ENCODE assay signal across 17 cellular contexts in the genomic region with DNA sequence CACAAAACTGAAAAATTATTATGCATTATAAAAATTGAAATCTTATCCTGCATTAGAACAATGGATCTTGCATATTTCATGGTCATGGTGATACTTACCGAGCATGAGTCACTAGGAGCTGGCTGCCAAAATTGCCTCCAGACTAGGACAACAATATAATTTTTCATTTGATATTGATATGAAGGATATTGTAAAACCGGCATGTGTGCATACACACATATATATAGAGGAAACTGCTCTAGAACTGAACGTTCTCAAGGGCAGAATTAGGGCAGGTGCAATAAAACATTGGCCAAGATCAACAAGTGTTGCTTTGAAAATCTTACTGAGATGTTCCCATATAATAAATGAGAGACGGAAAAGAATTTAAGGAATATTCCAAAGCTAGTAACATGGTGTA.
A peak's percentile ranks its signal among the peaks of the same experiment; 100 is the strongest.
DNase-seq lines count a peak whose midpoint lies in the region; ATAC-seq and TF ChIP-seq lines count a peak whose summit lies in the region.
"Had no signal": no experiment of that assay in that cellular context is flagged by ENCODE, and none has a peak within 500 bp of the region (broad histone marks: within the 10 kb centered on the region; RNA-seq: fewer than 3 reads in every experiment).

No MANE protein-coding gene starts in this region.

- no peak overlapping the region for H3K27ac Mint-ChIP-seq in T-helper 2 cell treated with Interferon-gamma antibody and Interleukin-4, amounts not matched to agents 5 μg/mL and 100 μg/mL, for 36 hours
- H3K27ac Mint-ChIP-seq: CD4-positive, CD25-positive, alpha-beta regulatory T cell had no signal

- DNase-seq in LNCaP clone FGC (ENCODE audit: low read depth) (peak; percentile 85), brain microvascular endothelial cell (peak; percentile 24), left colon (peak; percentile 25 to 34), transverse colon (peak; percentile 60), right lobe of liver (no peak)
- no peak for DNase-seq in T-helper 2 cell treated with Interferon-gamma antibody and Interleukin-4, amounts not matched to agents 5 μg/mL and 100 μg/mL, for 36 hours (ENCODE audit: low spot score)
- DNase-seq: CD4-positive, CD25-positive, alpha-beta regulatory T cell; DMS79; Karpas-422; NCI-H1092 treated with DMSO at 0.1 percent for 48 hours; NCI-H146; NCI-H2029 treated with DMSO at 0.1 percent for 48 hours; NCI-H2171; NCI-H345; NCI-H524; Right ventricle myocardium superior had no signal

- H3K27ac ChIP-seq in brain microvascular endothelial cell: no peak overlapping the region
- H3K27ac ChIP-seq in transverse colon: peak overlapping the region in 3 of 4 donors; percentile 26 to 67 (median 57)
- no peak overlapping the region for H3K27ac ChIP-seq in right lobe of liver

- TF ChIP-seq CTCF in LNCaP clone FGC (IDR thresholded peaks at IDR 0.05; ENCODE audit: control insufficient read depth, extremely low read depth, insufficient read depth): no peak
- no peak for TF ChIP-seq CTCF in brain microvascular endothelial cell (IDR thresholded peaks at IDR 0.05; ENCODE audit: low read depth, low read length, missing control alignments)
- no peak for TF ChIP-seq CTCF in transverse colon (IDR thresholded peaks at IDR 0.05)
- TF ChIP-seq CTCF in right lobe of liver (IDR thresholded peaks at IDR 0.05): no peak

- intact Hi-C loops in left colon (cut with DNase I, micrococcal nuclease): no loop called here
- intact Hi-C loops in transverse colon (cut with DNase I; ENCODE audit: low total_unique reads): no loop called here
- intact Hi-C loops in right lobe of liver (cut with DNase I): no loop called here

- peaks cover 13% of the 10 kb centered on the region for H3K9me3 Mint-ChIP-seq in T-helper 2 cell treated with Interferon-gamma antibody and Interleukin-4, amounts not matched to agents 5 μg/mL and 100 μg/mL, for 36 hours

- no peaks in the 10 kb centered on the region for H3K27me3 ChIP-seq in brain microvascular endothelial cell (replicated peaks)
- no peaks in the 10 kb centered on the region for H3K27me3 ChIP-seq in transverse colon
- no peaks in the 10 kb centered on the region for H3K27me3 ChIP-seq in right lobe of liver

- H3K36me3 ChIP-seq in brain microvascular endothelial cell (replicated peaks) (no peaks in the 10 kb centered on the region), transverse colon (no peaks in the 10 kb centered on the region), right lobe of liver (no peaks in the 10 kb centered on the region)

- H3K36me3 Mint-ChIP-seq in T-helper 2 cell treated with Interferon-gamma antibody and Interleukin-4, amounts not matched to agents 5 μg/mL and 100 μg/mL, for 36 hours (ENCODE audit: low read depth): no peaks in the 10 kb centered on the region
- H3K36me3 Mint-ChIP-seq: CD4-positive, CD25-positive, alpha-beta regulatory T cell had no signal

- H3K4me1 Mint-ChIP-seq in T-helper 2 cell treated with Interferon-gamma antibody and Interleukin-4, amounts not matched to agents 5 μg/mL and 100 μg/mL, for 36 hours (ENCODE audit: low read depth): no peaks in the 10 kb centered on the region
- H3K4me1 Mint-ChIP-seq: CD4-positive, CD25-positive, alpha-beta regulatory T cell had no signal

- 46 to 52% methylated on average over 4 of the region's 4 CpGs for WGBS in transverse colon (ENCODE audit: low coverage in 1 of 2), 2 donors
- whole genome bisulfite sequencing in right lobe of liver (ENCODE audit: insufficient coverage, low coverage, low lambda C conversion rate, missing lambda C conversion rate): 53% methylated on average over 4 of the region's 4 CpGs

- ATAC-seq in left colon (peak; percentile 95), GM18873 (IDR thresholded peaks at IDR 0.05; ENCODE audit: low FRiP score, unreplicated experiment) (no peak), right lobe of liver (no peak)

- H3K4me3 Mint-ChIP-seq in T-helper 2 cell treated with Interferon-gamma antibody and Interleukin-4, amounts not matched to agents 5 μg/mL and 100 μg/mL, for 36 hours: no peak overlapping the region
- H3K4me3 Mint-ChIP-seq: CD4-positive, CD25-positive, alpha-beta regulatory T cell had no signal

- in situ Hi-C loops in brain microvascular endothelial cell (cut with HindIII; ENCODE audit: low pct_ligation_motif_present, low sequenced_read_pairs): no loop called here
- in situ Hi-C loops in transverse colon (cut with MboI; ENCODE audit: low pct_ligation_motif_present in 1 of 4, low pct_unique_long_range_greater_than_20kb in 1 of 4, low sequenced_read_pairs in 3 of 4): no loop called here

- H3K4me1 ChIP-seq in transverse colon (peaks cover 0 to 19% (median 2%) of the 10 kb centered on the region in 4 donors), right lobe of liver (no peaks in the 10 kb centered on the region)

- H3K9me3 ChIP-seq in transverse colon (no peaks in the 10 kb centered on the region), right lobe of liver (no peaks in the 10 kb centered on the region)

- no peak for TF ChIP-seq EP300 in transverse colon (IDR thresholded peaks at IDR 0.05; ENCODE audit: low read depth)

- no peak for TF ChIP-seq POLR2A in transverse colon (IDR thresholded peaks at IDR 0.05)
- TF ChIP-seq POLR2A in right lobe of liver (IDR thresholded peaks at IDR 0.05): no peak

- no peaks in the 10 kb centered on the region for H3K27me3 Mint-ChIP-seq in T-helper 2 cell treated with Interferon-gamma antibody and Interleukin-4, amounts not matched to agents 5 μg/mL and 100 μg/mL, for 36 hours (ENCODE audit: low read depth)
- H3K27me3 Mint-ChIP-seq: CD4-positive, CD25-positive, alpha-beta regulatory T cell had no signal

- H3K4me3 ChIP-seq in LNCaP clone FGC (ENCODE audit: low read depth, low read length) (no peak overlapping the region), brain microvascular endothelial cell (ENCODE audit: low read depth, low read length) (no peak overlapping the region), transverse colon (no peak overlapping the region), right lobe of liver (no peak overlapping the region)

Comparison
In these comparisons a context has a peak if more than half of its experiments do, and no peak if none do; other contexts are left out.
1. DNase-seq: peak in LNCaP clone FGC (single experiment), brain microvascular endothelial cell (single experiment), left colon (2 of 2) and transverse colon (single experiment); none in T-helper 2 cell treated with Interferon-gamma antibody and Interleukin-4, amounts not matched to agents 5 μg/mL and 100 μg/mL, for 36 hours (single experiment) and right lobe of liver (0 of 3).
2. H3K27ac ChIP-seq: peak in transverse colon (3 of 4); none in brain microvascular endothelial cell (single experiment) and right lobe of liver (0 of 3).